In the genomic region with DNA sequence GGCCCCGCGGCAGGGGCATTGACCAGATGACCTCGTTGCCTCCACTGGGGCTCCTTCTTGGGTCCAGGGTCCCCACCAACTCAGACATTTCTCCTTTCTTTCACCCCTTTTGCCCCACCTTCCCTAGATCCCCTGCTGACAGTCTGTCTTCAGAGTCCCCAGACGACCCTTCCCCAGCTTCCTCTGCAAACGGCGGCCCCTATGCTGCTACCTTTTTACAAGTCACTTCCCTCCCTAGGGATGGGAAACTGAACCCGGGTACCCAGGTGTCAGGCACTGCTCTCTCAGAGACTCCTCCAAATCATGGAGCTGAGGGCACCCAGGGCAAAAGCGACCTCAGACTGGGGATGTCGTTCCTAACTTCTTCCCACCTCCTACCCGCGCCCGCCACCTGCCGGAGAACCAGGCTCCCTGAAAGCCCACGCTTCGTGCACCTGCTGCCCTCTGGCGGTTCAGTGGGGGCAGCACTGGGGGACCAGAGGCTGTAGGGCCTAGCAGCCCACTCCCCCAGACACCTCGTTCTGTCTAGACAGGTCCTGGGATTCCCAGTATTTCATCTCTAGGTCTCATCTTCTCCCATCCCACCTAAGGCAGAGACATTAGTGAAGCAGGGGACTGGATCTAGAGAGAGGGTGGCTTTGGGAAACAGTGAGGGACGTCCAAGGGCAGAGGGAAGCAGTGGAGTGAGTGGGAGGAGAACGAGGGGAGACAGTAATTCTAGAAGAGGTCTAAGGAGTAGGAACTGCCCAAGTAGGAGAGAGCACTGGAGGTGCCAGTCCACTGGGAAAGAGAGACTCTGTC, we compare ENCODE assay signal across 8 cellular contexts. TPM values are rescaled to one million over a fixed set of nuclear protein-coding genes. Genes with fewer than 3 reads are reported as not detected.
DNase-seq lines count a peak whose midpoint lies in the region; ATAC-seq, FAIRE-seq and TF ChIP-seq lines count a peak whose summit lies in the region.

No MANE protein-coding gene starts in this region.

- CTCF ChIA-PET in CD8-positive, alpha-beta memory T cell (lab: Charles Lee): interaction anchor here (0.6 to 3.2 kb wide), 37 partner anchors 8 to 172 kb away, joined by 3 to 20 read pairs (median 3); a partner anchor contains a TSS

- TF ChIP-seq CTCF in LNCAP (IDR thresholded peaks at IDR 0.05) (peak; percentile 100), neutrophil (IDR thresholded peaks at IDR 0.05) (peak; percentile 99)

- H3K4me1 ChIP-seq in CD8-positive, alpha-beta memory T cell (ENCODE audit: insufficient read depth, low read length): peaks cover 4% of the 10 kb centered on the region
- peaks cover 23 to 24% of the 10 kb centered on the region in 2 experiments for H3K4me1 ChIP-seq in neutrophil (ENCODE audit: control insufficient read depth in 1 of 2, insufficient read depth in 1 of 2, low read depth in 1 of 2, low read length in 1 of 2)
- peaks cover 32% of the 10 kb centered on the region for H3K4me1 ChIP-seq in stomach smooth muscle (ENCODE audit: control insufficient read depth, insufficient read depth, low read length)

- H3K9me3 Mint-ChIP-seq in CD8-positive, alpha-beta memory T cell: no peaks in the 10 kb centered on the region

- DNase-seq in CD8-positive, alpha-beta memory T cell: peak; percentile 77 to 89 (median 85)
- DNase-seq in SHP77 (lab: John Stamatoyannopoulos, UW) (peak; percentile 88 to 89), frontal cortex (ENCODE audit: low spot score in 2 of 2) (peak; percentile 87 to 93)
- peak; percentile 67 to 87 (median 76) for DNase-seq in activated naive CD4-positive, alpha-beta T cell (lab: John Stamatoyannopoulos, UW)

- H3K27ac ChIP-seq in CD8-positive, alpha-beta memory T cell (ENCODE audit: low read depth, low read length): no peak overlapping the region
- H3K27ac ChIP-seq in neutrophil (no peak overlapping the region), stomach smooth muscle (ENCODE audit: low read length) (peak overlapping the region; percentile 60)

- no peaks in the 10 kb centered on the region for H3K36me3 ChIP-seq in CD8-positive, alpha-beta memory T cell (ENCODE audit: insufficient read depth, low read length)
- H3K36me3 ChIP-seq in neutrophil (no peaks in the 10 kb centered on the region), stomach smooth muscle (ENCODE audit: control insufficient read depth in 2 of 2, insufficient read depth in 2 of 2, low read length in 2 of 2) (no peaks in the 10 kb centered on the region)

- no peaks in the 10 kb centered on the region for H3K36me3 Mint-ChIP-seq in CD8-positive, alpha-beta memory T cell

- FAIRE-seq in frontal cortex (lab: Jason Lieb, UNC): no peak

- H3K4me3 Mint-ChIP-seq in CD8-positive, alpha-beta memory T cell: peak overlapping the region; percentile 11 to 87 (median 71)

- ATAC-seq in GM21526 (IDR thresholded peaks at IDR 0.05; ENCODE audit: low FRiP score, unreplicated experiment): peak; percentile 78

- H3K27me3 ChIP-seq in CD8-positive, alpha-beta memory T cell (ENCODE audit: insufficient read depth, low read length, poor library complexity, severe bottlenecking): no peaks in the 10 kb centered on the region
- H3K27me3 ChIP-seq in neutrophil (no peaks in the 10 kb centered on the region), stomach smooth muscle (ENCODE audit: control insufficient read depth in 1 of 2, insufficient read depth in 2 of 2, low read length in 2 of 2) (no peaks in the 10 kb centered on the region)

- H3K4me1 Mint-ChIP-seq in CD8-positive, alpha-beta memory T cell: peaks cover 6 to 10% (median 7%) of the 10 kb centered on the region in 3 donors

- H3K27me3 Mint-ChIP-seq in CD8-positive, alpha-beta memory T cell: no peaks in the 10 kb centered on the region

- peak overlapping the region; percentile 29 for H3K4me3 ChIP-seq in CD8-positive, alpha-beta memory T cell (ENCODE audit: low read length)
- H3K4me3 ChIP-seq in neutrophil (ENCODE audit: low read depth in 1 of 2, low read length in 1 of 2): peak overlapping the region; percentile 24 to 28
- peak overlapping the region; percentile 63 to 85 for H3K4me3 ChIP-seq in stomach smooth muscle (ENCODE audit: low read length in 2 of 2)

- POLR2A ChIA-PET in CD8-positive, alpha-beta memory T cell (lab: Charles Lee): interaction anchor here (0.6 to 2.2 kb wide), 2 partner anchors 11 to 99 kb away, joined by 4 to 7 read pairs; a partner anchor contains a TSS

- H3K9ac ChIP-seq in stomach smooth muscle (ENCODE audit: low read length in 2 of 2): peak overlapping the region; percentile 53 to 68

- H3K9me3 ChIP-seq in CD8-positive, alpha-beta memory T cell (ENCODE audit: low read length): no peaks in the 10 kb centered on the region
- H3K9me3 ChIP-seq in neutrophil (no peaks in the 10 kb centered on the region), stomach smooth muscle (ENCODE audit: control insufficient read depth in 2 of 2, low read length in 2 of 2) (no peaks in the 10 kb centered on the region)

- peak overlapping the region in 3 of 8 donors; percentile 15 to 91 (median 54) for H3K27ac Mint-ChIP-seq in CD8-positive, alpha-beta memory T cell

RNA-seq across cellular contexts. Expression of a gene that starts 4.9 kb away (rescaled TPM):
- under 1 TPM; 0.77 to 0.78 TPM for total RNA-seq in CD8-positive, alpha-beta memory T cell
- not detected for polyA plus RNA-seq in CD8-positive, alpha-beta memory T cell
- 1.2 TPM for total RNA-seq in frontal cortex

RNA-seq across cellular contexts. Expression of a gene that starts 15.3 kb away (rescaled TPM):
- under 1 TPM; 0.15 to 0.16 TPM for total RNA-seq in CD8-positive, alpha-beta memory T cell
- not detected for polyA plus RNA-seq in CD8-positive, alpha-beta memory T cell
- total RNA-seq in frontal cortex: not detected

RNA-seq across cellular contexts. Expression of a gene that starts 39.5 kb away (rescaled TPM):
- 10 to 100 TPM; 23.2 to 25.7 TPM for total RNA-seq in CD8-positive, alpha-beta memory T cell
- 50.6 TPM for polyA plus RNA-seq in CD8-positive, alpha-beta memory T cell
- 3.7 TPM for total RNA-seq in frontal cortex

RNA-seq across cellular contexts. Expression of a gene that starts 54.7 kb away (rescaled TPM):
- total RNA-seq in CD8-positive, alpha-beta memory T cell: 100 to 1,000 TPM; 112 to 115 TPM
- 158 TPM for polyA plus RNA-seq in CD8-positive, alpha-beta memory T cell
- 59.9 TPM for total RNA-seq in frontal cortex
